17 cellular contexts compared by ENCODE assay signal in genomic region chr5:38316544-38317224, GRCh38. TPM values are rescaled to one million over a fixed set of nuclear protein-coding genes. Genes with fewer than 3 reads are reported as not detected.
A peak's percentile ranks its signal among the peaks of the same experiment; 100 is the strongest.
DNase-seq lines count a peak whose midpoint lies in the region; ATAC-seq, FAIRE-seq and TF ChIP-seq lines count a peak whose summit lies in the region.
"Had no signal": no experiment of that assay in that cellular context is flagged by ENCODE, and none has a peak within 500 bp of the region (broad histone marks: within the 10 kb centered on the region; RNA-seq: fewer than 3 reads in every experiment).

No MANE protein-coding gene starts in this region.

- H3K36me3 ChIP-seq in endodermal cell (ENCODE audit: control insufficient read depth, insufficient read depth, low read length) (peaks cover 89% of the 10 kb centered on the region), ovary (no peaks in the 10 kb centered on the region)
- H3K36me3 ChIP-seq: ascending aorta had no signal

- TF ChIP-seq CTCF in endodermal cell (conservative IDR thresholded peaks at IDR 0.05) (no peak), ovary (IDR thresholded peaks at IDR 0.05) (peak in 1 of 3 donors; percentile 23), natural killer cell (IDR thresholded peaks at IDR 0.05) (no peak)

- 89 to 96% methylated on average over 5 to 6 of the region's 6 CpGs for WGBS in endodermal cell (ENCODE audit: insufficient coverage in 1 of 2, insufficient read length in 1 of 2), 2 experiments
- WGBS in ovary, 3 donors = 2 to 8% (median 5%) methylated on average over 6 of the region's 6 CpGs

- H3K4me3 ChIP-seq in endodermal cell (ENCODE audit: low read length) = no peak overlapping the region
- no peak overlapping the region for H3K4me3 ChIP-seq in ovary
- H3K4me3 ChIP-seq: ascending aorta had no signal

- TF ChIP-seq EP300 in ovary (IDR thresholded peaks at IDR 0.05) = no peak

- H3K27ac ChIP-seq in endodermal cell (ENCODE audit: low read depth, low read length) (no peak overlapping the region), ovary (peak overlapping the region in 1 of 2 donors; percentile 19), substantia nigra (ENCODE audit: low read depth, low read length, poor library complexity, severe bottlenecking) (no peak overlapping the region)
- H3K27ac ChIP-seq: ascending aorta, HL-60, parathyroid adenoma, VCaP had no signal

- no peak for ATAC-seq in natural killer cell
- ATAC-seq: effector memory CD8-positive, alpha-beta T cell had no signal

- H3K27ac Mint-ChIP-seq in endodermal cell (peak overlapping the region; percentile 62), natural killer cell (no peak overlapping the region)
- H3K27ac Mint-ChIP-seq in activated naive CD4-positive, alpha-beta T cell treated with anti-CD3 and anti-CD28 coated beads for 36 hours = no peak overlapping the region
- H3K27ac Mint-ChIP-seq: CD8-positive, alpha-beta memory T cell; effector memory CD8-positive, alpha-beta T cell had no signal

- H3K27me3 Mint-ChIP-seq in endodermal cell (ENCODE audit: insufficient read depth) = no peaks in the 10 kb centered on the region
- peaks cover 2% of the 10 kb centered on the region for H3K27me3 Mint-ChIP-seq in activated naive CD4-positive, alpha-beta T cell treated with anti-CD3 and anti-CD28 coated beads for 36 hours (ENCODE audit: low read depth)
- H3K27me3 Mint-ChIP-seq in natural killer cell (ENCODE audit: low read depth in 2 of 2) = peaks cover 0 to 6% of the 10 kb centered on the region in 2 donors

- H3K4me1 Mint-ChIP-seq in endodermal cell (peaks cover 3% of the 10 kb centered on the region), natural killer cell (no peaks in the 10 kb centered on the region)
- H3K4me1 Mint-ChIP-seq in activated naive CD4-positive, alpha-beta T cell treated with anti-CD3 and anti-CD28 coated beads for 36 hours (ENCODE audit: low read depth) = no peaks in the 10 kb centered on the region
- H3K4me1 Mint-ChIP-seq: CD8-positive, alpha-beta memory T cell had no signal

- no peak for TF ChIP-seq POLR2A in ovary (IDR thresholded peaks at IDR 0.05)

- H3K4me3 Mint-ChIP-seq in endodermal cell (no peak overlapping the region), natural killer cell (no peak overlapping the region)
- no peak overlapping the region for H3K4me3 Mint-ChIP-seq in activated naive CD4-positive, alpha-beta T cell treated with anti-CD3 and anti-CD28 coated beads for 36 hours
- H3K4me3 Mint-ChIP-seq: CD8-positive, alpha-beta memory T cell; effector memory CD8-positive, alpha-beta T cell had no signal

- H3K9me3 ChIP-seq in endodermal cell (ENCODE audit: control insufficient read depth, low read length) (no peaks in the 10 kb centered on the region), ovary (no peaks in the 10 kb centered on the region)
- H3K9me3 ChIP-seq: ascending aorta had no signal

- H3K4me1 ChIP-seq in endodermal cell (ENCODE audit: control insufficient read depth, insufficient read depth, low read length) = no peaks in the 10 kb centered on the region
- peaks cover 3% of the 10 kb centered on the region for H3K4me1 ChIP-seq in ovary (ENCODE audit: insufficient read depth)
- H3K4me1 ChIP-seq: ascending aorta, parathyroid adenoma had no signal

- intact Hi-C loops in ovary (cut with DNase I) = no loop called here
- intact Hi-C loops in activated naive CD4-positive, alpha-beta T cell treated with anti-CD3 and anti-CD28 coated beads for 36 hours (cut with micrococcal nuclease) = no loop called here
- intact Hi-C loops in natural killer cell (cut with micrococcal nuclease) = no loop called here

- CTCF ChIA-PET in activated naive CD4-positive, alpha-beta T cell treated with anti-CD3 and anti-CD28 coated beads for 36 hours (lab: Charles Lee) = no interaction called here

- H3K36me3 Mint-ChIP-seq in endodermal cell (ENCODE audit: low read depth) = peaks cover 56% of the 10 kb centered on the region
- no peaks in the 10 kb centered on the region for H3K36me3 Mint-ChIP-seq in activated naive CD4-positive, alpha-beta T cell treated with anti-CD3 and anti-CD28 coated beads for 36 hours (ENCODE audit: low read depth)
- no peaks in the 10 kb centered on the region for H3K36me3 Mint-ChIP-seq in natural killer cell
- H3K36me3 Mint-ChIP-seq: CD8-positive, alpha-beta memory T cell had no signal

- FAIRE-seq in HTR-8/SVneo (lab: Jason Lieb, UNC) = peak; percentile 38

- H3K9ac ChIP-seq in endodermal cell (ENCODE audit: extremely low read depth, low read length, poor library complexity, severe bottlenecking) = no peak overlapping the region
- H3K9ac ChIP-seq: parathyroid adenoma had no signal

- H3K27me3 ChIP-seq in endodermal cell (ENCODE audit: control insufficient read depth, insufficient read depth, low read length, poor library complexity, severe bottlenecking) (no peaks in the 10 kb centered on the region), ovary (no peaks in the 10 kb centered on the region)
- H3K27me3 ChIP-seq: ascending aorta had no signal

- H3K9me3 Mint-ChIP-seq in endodermal cell = no peaks in the 10 kb centered on the region
- H3K9me3 Mint-ChIP-seq in activated naive CD4-positive, alpha-beta T cell treated with anti-CD3 and anti-CD28 coated beads for 36 hours = no peaks in the 10 kb centered on the region
- H3K9me3 Mint-ChIP-seq in natural killer cell = no peaks in the 10 kb centered on the region

- DNase-seq in AG20443 (ENCODE audit: low spot score) = peak; percentile 64
- DNase-seq in HTR-8/SVneo (ENCODE audit: insufficient read length, low spot score) = peak; percentile 48
- no peak for DNase-seq in endodermal cell
- peak; percentile 35 to 73 (median 54) for DNase-seq in ovary
- no peak for DNase-seq in activated naive CD4-positive, alpha-beta T cell treated with anti-CD3 and anti-CD28 coated beads for 36 hours
- no peak for DNase-seq in NCI-H2196 (lab: John Stamatoyannopoulos, UW; ENCODE audit: unreplicated experiment)
- DNase-seq in substantia nigra (lab: John Stamatoyannopoulos, UW) = no peak
- no peak for DNase-seq in natural killer cell
- DNase-seq: CD8-positive, alpha-beta memory T cell; effector memory CD8-positive, alpha-beta T cell; NCI-H446; stimulated activated CD4-positive, alpha-beta T cell treated with anti-CD3 and anti-CD28 coated beads, Interleukin-4, amount 100 ng/mL, for 4 hours; stimulated activated naive CD4-positive, alpha-beta T cell treated with Interleukin-2 at 50 U/mL for 16 hours had no signal

RNA-seq across cellular contexts. Expression of gene EGFLAM, which starts 58.3 kb away (rescaled TPM):
- 1 to 10 TPM; 4.4 to 8.8 TPM for total RNA-seq in endodermal cell
- 4.7 TPM for polyA plus RNA-seq in endodermal cell (2013, experiment 1 of 2)
- polyA plus RNA-seq in endodermal cell (2013, experiment 2 of 2) = 4.6 TPM
- total RNA-seq in ovary = 10 to 100 TPM in 5 of 7 donors, 1 to 10 TPM in 2; 6.1 to 37.8 (median 17.1) TPM
- 10 to 100 TPM in 1 of 2 donors, 1 to 10 TPM in 1; 9.0 to 37.5 TPM for polyA plus RNA-seq in ovary
- not detected for total RNA-seq in activated naive CD4-positive, alpha-beta T cell treated with anti-CD3 and anti-CD28 coated beads for 36 hours
- total RNA-seq in natural killer cell = not detected
- total RNA-seq: CD8-positive, alpha-beta memory T cell had no signal
- polyA plus RNA-seq: CD8-positive, alpha-beta memory T cell had no signal

Comparison
In these comparisons a context has a peak if more than half of its experiments do, and no peak if none do; other contexts are left out.
1. DNase-seq: peak in AG20443 (single experiment), HTR-8/SVneo (single experiment) and ovary (5 of 5); none in endodermal cell (single experiment), activated naive CD4-positive, alpha-beta T cell treated with anti-CD3 and anti-CD28 coated beads for 36 hours (single experiment), NCI-H2196 (single experiment), substantia nigra (0 of 49) and natural killer cell (single experiment).
2. RNA of gene EGFLAM, which starts 58.3 kb away (total RNA-seq): 6.1 to 37.8 TPM in ovary and 4.4 to 8.8 TPM in endodermal cell; not detected in activated naive CD4-positive, alpha-beta T cell treated with anti-CD3 and anti-CD28 coated beads for 36 hours and not detected in natural killer cell; every median in the first group is over 4 times any median in the second.